ENCODE assay signal across 1 cellular context in genomic region chr1:202281316-202282016, GRCh38.
TF ChIP-seq lines count a peak whose summit lies in the region.

No MANE protein-coding gene starts in this region.

TF ChIP-seq in HEK293, 187 proteins besides CTCF, POLR2A, EP300 and RAD21 (continued from another document and continues in another):
- TF ChIP-seq PRDM2 (tag by site-specific recombination; IDR thresholded peaks at IDR 0.05; ENCODE audit: borderline replicate concordance) (no peak), ZFP69B (tag by site-specific recombination; IDR thresholded peaks at IDR 0.05) (peak; percentile 75), ZNF350 (tag by site-specific recombination; IDR thresholded peaks at IDR 0.05) (no peak), ZNF404 (tag by site-specific recombination; IDR thresholded peaks at IDR 0.05) (no peak), SETDB1 (IDR thresholded peaks at IDR 0.05; ENCODE audit: insufficient read length, low read length) (no peak), ZNF785 (tag by site-specific recombination; IDR thresholded peaks at IDR 0.05) (no peak), SALL2 (tag by site-specific recombination; IDR thresholded peaks at IDR 0.05; ENCODE audit: borderline replicate concordance) (no peak), ZBTB8A (tag by site-specific recombination; IDR thresholded peaks at IDR 0.05) (no peak), ZNF623 (tag by site-specific recombination; IDR thresholded peaks at IDR 0.05) (no peak), ZFHX2 (tag by site-specific recombination; conservative IDR thresholded peaks at IDR 0.05) (peak; percentile 82), ZNF449 (tag by site-specific recombination; IDR thresholded peaks at IDR 0.05) (peak; percentile 94), ZNF639 (tag by site-specific recombination; IDR thresholded peaks at IDR 0.05) (no peak), KLF1 (tag by site-specific recombination; IDR thresholded peaks at IDR 0.05) (no peak), ZNF600 (tag by site-specific recombination; IDR thresholded peaks at IDR 0.05) (no peak), PRDM10 (tag by site-specific recombination; IDR thresholded peaks at IDR 0.05) (peak; percentile 40; the same call in 1 of the 2 replicates), ZNF654 (tag by site-specific recombination; IDR thresholded peaks at IDR 0.05; ENCODE audit: low read depth) (no peak), ZNF488 (tag by site-specific recombination; IDR thresholded peaks at IDR 0.05) (no peak), ZNF221 (tag by site-specific recombination; IDR thresholded peaks at IDR 0.05; ENCODE audit: borderline replicate concordance) (no peak), HIC1 (tag by site-specific recombination; IDR thresholded peaks at IDR 0.05) (no peak), ZNF184 (tag by site-specific recombination; IDR thresholded peaks at IDR 0.05) (no peak), ZBTB10 (tag by site-specific recombination; IDR thresholded peaks at IDR 0.05) (no peak), AEBP2 (tag by site-specific recombination; IDR thresholded peaks at IDR 0.05; ENCODE audit: borderline replicate concordance) (no peak), ZNF155 (tag by site-specific recombination; IDR thresholded peaks at IDR 0.05) (no peak), ZNF843 (tag by site-specific recombination; IDR thresholded peaks at IDR 0.05) (no peak), MZF1 (tag by site-specific recombination; IDR thresholded peaks at IDR 0.05; ENCODE audit: borderline replicate concordance) (no peak), ZBTB6 (tag by site-specific recombination; IDR thresholded peaks at IDR 0.05) (no peak), ZBTB7A (tag by site-specific recombination; IDR thresholded peaks at IDR 0.05; ENCODE audit: low read depth) (no peak), IKZF3 (tag by site-specific recombination; IDR thresholded peaks at IDR 0.05) (0 out of 2 replicates have a peak, but pooled peaks have one; percentile 28), ZNF560 (tag by site-specific recombination; IDR thresholded peaks at IDR 0.05; ENCODE audit: borderline replicate concordance) (no peak), ZNF670 (tag by site-specific recombination; IDR thresholded peaks at IDR 0.05; ENCODE audit: low read depth) (no peak), ZNF76 (tag by site-specific recombination; IDR thresholded peaks at IDR 0.05; ENCODE audit: borderline replicate concordance, low read depth) (no peak), ZNF707 (tag by site-specific recombination; IDR thresholded peaks at IDR 0.05) (no peak)
